In genomic region chr19:5514001-5514400, GRCh38 we compare ENCODE assay signal across 37 cellular contexts. TPM values are rescaled to one million over a fixed set of nuclear protein-coding genes. Genes with fewer than 3 reads are reported as not detected.
"Had no signal": no experiment of that assay in that cellular context is flagged by ENCODE, and none has a peak within 500 bp of the region (broad histone marks: within the 10 kb centered on the region; RNA-seq: fewer than 3 reads in every experiment).

No MANE protein-coding gene starts in this region.

- H3K36me3 ChIP-seq: neutrophil, ovary, spleen, suprapubic skin, tibial artery, transverse colon, upper lobe of left lung, vagina had no signal

- H3K27ac ChIP-seq: neutrophil, ovary, parathyroid adenoma, psoas muscle, skin epidermis, spleen, suprapubic skin, testis, tibial artery, transverse colon, upper lobe of left lung, vagina had no signal

- H2AFZ ChIP-seq: parathyroid adenoma had no signal

- DNase-seq: naive thymus-derived CD8-positive, alpha-beta T cell; nephron progenitor cell; nucleus accumbens; ovary; posterior cingulate gyrus; psoas muscle; right cardiac atrium; spleen; stimulated activated CD4-positive, alpha-beta T cell treated with anti-CD3 and anti-CD28 coated beads, Interleukin-12 subunit alpha, Interleukin-12 subunit beta, amount 100 ng/mL, for 4 hours; stimulated activated CD4-positive, alpha-beta T cell treated with anti-CD3 and anti-CD28 coated beads, Interleukin-1b, Interleukin-23, amount 100 ng/mL, for 48 hours; stimulated activated CD4-positive, alpha-beta T cell treated with anti-CD3 and anti-CD28 coated beads, Interleukin-4, amount 100 ng/mL, for 1 hour; stimulated activated CD4-positive, alpha-beta T cell treated with anti-CD3 and anti-CD28 coated beads, Interleukin-4, amount 100 ng/mL, for 4 hours; stimulated activated CD8-positive, alpha-beta memory T cell treated with anti-CD3 and anti-CD28 coated beads, Interleukin-4, amount 100 ng/mL, for 48 hours; stimulated activated naive CD4-positive, alpha-beta T cell; stimulated activated naive CD8-positive, alpha-beta T cell treated with anti-CD3 and anti-CD28 coated beads, Interleukin-15, amount 100 ng/mL, for 72 hours; stimulated activated naive CD8-positive, alpha-beta T cell treated with anti-CD3 and anti-CD28 coated beads, Interleukin-15, Interleukin-2, amounts not matched to agents 100 U/mL and 50 U/mL, for 24 hours; substantia nigra; testis; tibial artery; transverse colon; upper lobe of left lung had no signal

- H3K79me2 ChIP-seq: parathyroid adenoma had no signal

- H3K4me3 ChIP-seq: ovary, psoas muscle, skin epidermis, smooth muscle cell, spleen, suprapubic skin, testis, tibial artery, transverse colon, upper lobe of left lung, vagina had no signal

- H3K4me1 ChIP-seq: parathyroid adenoma, psoas muscle, spleen, suprapubic skin, testis, tibial artery, transverse colon, upper lobe of left lung, vagina had no signal

- H3K9me3 ChIP-seq: neutrophil, ovary, testis, vagina had no signal

- FAIRE-seq: urothelium cell line had no signal

- H3K9ac ChIP-seq: parathyroid adenoma had no signal

- H3K27me3 ChIP-seq: neutrophil, ovary, suprapubic skin, testis, transverse colon, upper lobe of left lung, vagina had no signal

- ATAC-seq: naive thymus-derived CD8-positive, alpha-beta T cell; natural killer cell treated with Interleukin-12 subunit alpha and Interleukin-12 subunit beta and Interleukin-15 and Interleukin-18, amount 100 ng/mL, for 72 hours; psoas muscle; right cardiac atrium; sciatic nerve; stimulated activated memory B cell treated with anti-CD40 and anti-IgM and Interleukin-4, amounts not matched to agents 10 μg/mL and 1 μg/mL and 100 μg/mL, for 72 hours; stimulated activated naive CD8-positive, alpha-beta T cell treated with anti-CD3 and anti-CD28 coated beads, Interleukin-15, amount 100 ng/mL, for 72 hours; stimulated activated naive CD8-positive, alpha-beta T cell treated with anti-CD3 and anti-CD28 coated beads, Interleukin-15, Interleukin-2, amounts not matched to agents 100 U/mL and 50 U/mL, for 24 hours had no signal

- H3K4me2 ChIP-seq: smooth muscle cell had no signal

RNA-seq across cellular contexts. Expression of gene TINCR, which starts 53.8 kb away (rescaled TPM):
- total RNA-seq: renal cortical epithelial cell had no signal

RNA-seq across cellular contexts. Expression of gene ZNRF4, which starts 58.8 kb away (rescaled TPM):
- total RNA-seq: naive thymus-derived CD8-positive, alpha-beta T cell; natural killer cell treated with Interleukin-12 subunit alpha and Interleukin-12 subunit beta and Interleukin-15 and Interleukin-18, amount 100 ng/mL, for 72 hours; neural crest cell; omental fat pad; ovary; progenitor cell of endocrine pancreas; psoas muscle; renal cortical epithelial cell; right cardiac atrium; sciatic nerve; smooth muscle cell; spleen; suprapubic skin; transverse colon; upper lobe of left lung; ureter; vagina had no signal
- polyA plus RNA-seq: naive thymus-derived CD8-positive, alpha-beta T cell; ovary; psoas muscle; right cardiac atrium; smooth muscle cell; spleen; thymus had no signal
